In genomic region chr11:6219359-6219758, GRCh38 we compare ENCODE assay signal across 1 cellular context.
TF ChIP-seq lines count a peak whose summit lies in the region.

No MANE protein-coding gene starts in this region.

TF ChIP-seq in GM23338, 12 proteins besides CTCF, POLR2A, EP300 and RAD21 (continued from another document):
- TF ChIP-seq ZNF462 (CRISPR knock-in tag; IDR thresholded peaks at IDR 0.05), result no peak
- TF ChIP-seq POLR2AphosphoS5 (IDR thresholded peaks at IDR 0.05; ENCODE audit: low read depth), result no peak
- no peak for TF ChIP-seq NANOG (IDR thresholded peaks at IDR 0.05; ENCODE audit: borderline replicate concordance)
- TF ChIP-seq REST (IDR thresholded peaks at IDR 0.05; ENCODE audit: unreplicated experiment), result no peak
- TF ChIP-seq EZH2 (IDR thresholded peaks at IDR 0.05; ENCODE audit: low read depth, unreplicated experiment), result no peak
- no peak for TF ChIP-seq JUNB (IDR thresholded peaks at IDR 0.05; ENCODE audit: unreplicated experiment)
- no peak for TF ChIP-seq ZNF114 (CRISPR knock-in tag; IDR thresholded peaks at IDR 0.05)
- TF ChIP-seq ETS1 (IDR thresholded peaks at IDR 0.05), result no peak
- no peak for TF ChIP-seq CREB1 (CRISPR knock-in tag; IDR thresholded peaks at IDR 0.05; ENCODE audit: low read depth)
- no peak for TF ChIP-seq STAT1 (IDR thresholded peaks at IDR 0.05; ENCODE audit: unreplicated experiment)
- no peak for TF ChIP-seq ZNF331 (CRISPR knock-in tag; IDR thresholded peaks at IDR 0.05; ENCODE audit: low read depth)
